In the genomic region with DNA sequence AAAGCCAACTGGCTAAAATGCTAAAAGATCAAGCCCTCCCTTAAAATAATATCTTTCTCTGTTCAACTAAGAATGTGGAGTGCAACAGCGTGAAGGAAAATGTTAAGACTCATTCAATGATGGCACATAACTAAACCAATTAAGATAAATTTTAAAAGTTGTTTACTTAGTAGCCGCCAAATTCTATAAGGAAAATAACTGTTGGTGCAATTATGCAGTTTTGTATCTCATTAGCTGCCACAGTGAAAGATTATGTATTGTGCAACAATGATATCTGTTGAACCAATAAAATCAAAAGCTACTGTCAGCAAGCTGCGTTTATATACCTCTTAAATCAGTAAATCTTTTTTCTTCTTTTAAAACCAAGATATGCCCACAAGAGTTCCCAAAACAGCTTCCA, we compare ENCODE assay signal across 19 cellular contexts. TPM values are rescaled to one million over a fixed set of nuclear protein-coding genes. Genes with fewer than 3 reads are reported as not detected.
DNase-seq lines count a peak whose midpoint lies in the region; ATAC-seq, FAIRE-seq and TF ChIP-seq lines count a peak whose summit lies in the region.
"Had no signal": no experiment of that assay in that cellular context is flagged by ENCODE, and none has a peak within 500 bp of the region (broad histone marks: within the 10 kb centered on the region; RNA-seq: fewer than 3 reads in every experiment).

No MANE protein-coding gene starts in this region.

- no peaks in the 10 kb centered on the region for H3K36me3 Mint-ChIP-seq in endothelial cell (ENCODE audit: low read depth, unreplicated experiment)

- peaks cover 55% of the 10 kb centered on the region for H3K4me1 Mint-ChIP-seq in endothelial cell (ENCODE audit: unreplicated experiment)

- no peaks in the 10 kb centered on the region for H3K9me1 ChIP-seq in K562 (ENCODE audit: control insufficient read depth, insufficient read depth, low read length)

- peaks cover 2% of the 10 kb centered on the region; the same call in 1 of the 2 replicates for H4K20me1 ChIP-seq in K562 (replicated peaks; ENCODE audit: control insufficient read depth, insufficient read depth, low read length)

- FAIRE-seq in GM12892 (lab: Jason Lieb, UNC) (peak; percentile 50), K562 (lab: Jason Lieb, UNC) (no peak)
- FAIRE-seq: G401.6 had no signal

- H3K79me2 ChIP-seq in K562 (ENCODE audit: control insufficient read depth, insufficient read depth, low read length): peaks cover 41% of the 10 kb centered on the region

- CTCF ChIA-PET in K562 (lab: Yijun Ruan, JAX; ENCODE audit: low intra/inter-chr PET ratio): no interaction called here

- H3K36me3 ChIP-seq in K562 (ENCODE audit: control insufficient read depth, insufficient read depth, low read length): no peaks in the 10 kb centered on the region

- H3K4me3 Mint-ChIP-seq in endothelial cell (ENCODE audit: unreplicated experiment): no peak overlapping the region
- H3K4me3 Mint-ChIP-seq: CD14-positive monocyte, GM23338 had no signal

- H3K4me1 ChIP-seq in K562 (replicated peaks in 1 of 2; ENCODE audit: control insufficient read depth in 2 of 2, insufficient read depth in 2 of 2, low read length in 2 of 2): peaks cover 0 to 13% of the 10 kb centered on the region in 2 experiments; a peak in 3 of 5 replicates

- intact Hi-C loops in K562 (cut with micrococcal nuclease): no loop called here

- H3K27me3 Mint-ChIP-seq in endothelial cell (ENCODE audit: unreplicated experiment): no peaks in the 10 kb centered on the region

- ATAC-seq in K562: no peak
- ATAC-seq: GM23338 had no signal

- peak; percentile 22 for DNase-seq in NCI-H1105 treated with DMSO at 0.1 percent for 48 hours (lab: John Stamatoyannopoulos, UW)
- DNase-seq in NCI-H1105 (lab: John Stamatoyannopoulos, UW): no peak
- DNase-seq in GM12892 (ENCODE audit: insufficient read length): no peak
- DNase-seq in K562 (ENCODE audit: extremely low read depth in 1 of 4, low spot score in 3 of 4): no peak
- DNase-seq in stimulated activated naive CD4-positive, alpha-beta T cell treated with Interleukin-2 at 50 U/mL for 16 hours (lab: John Stamatoyannopoulos, UW): no peak
- DNase-seq in endothelial cell (ENCODE audit: low spot score): no peak
- no peak for DNase-seq in DMS79 treated with DMSO at 0.1 percent for 48 hours (lab: John Stamatoyannopoulos, UW)
- DNase-seq: HCEC 1CT, NCI-H1092 treated with DMSO at 0.1 percent for 48 hours, NCI-H187, NCI-H2227 treated with DMSO at 0.1 percent for 48 hours, NCI-H510A treated with DMSO at 0.1 percent for 48 hours, OCI-M1, SHP77 had no signal

- no peaks in the 10 kb centered on the region for H3K27me3 ChIP-seq in K562 (ENCODE audit: control insufficient read depth in 2 of 2, insufficient read depth in 2 of 2, low read length in 2 of 2)
- H3K27me3 ChIP-seq in layer of hippocampus (ENCODE audit: control insufficient read depth, insufficient read depth, low read length): no peaks in the 10 kb centered on the region

- POLR2A ChIA-PET in K562 (lab: Yijun Ruan, JAX): interaction anchor here (0.7 to 0.8 kb wide), 2 partner anchors 20 to 563 kb away, joined by 3 read pairs; no protein-coding TSS in a partner anchor

- TF ChIP-seq CTCF in K562 (IDR thresholded peaks at IDR 0.05 in 2 of 3, conservative IDR thresholded peaks at IDR 0.05 in 1 of 3; ENCODE audit: insufficient read depth in 2 of 3, low read depth in 1 of 3, low read length in 3 of 3): no peak
- no peak for TF ChIP-seq CTCF in endothelial cell (IDR thresholded peaks at IDR 0.05; ENCODE audit: unreplicated experiment)

- TF ChIP-seq POLR2A in GM12892 (IDR thresholded peaks at IDR 0.05; ENCODE audit: low read depth, low read length) (no peak), K562 (conservative IDR thresholded peaks at IDR 0.05) (no peak)

- H3K4me2 ChIP-seq in K562 (ENCODE audit: insufficient read depth, low read length): no peak overlapping the region
- H3K4me2 ChIP-seq: GM23338 had no signal

- TF ChIP-seq EP300 in K562 (IDR thresholded peaks at IDR 0.05; ENCODE audit: low read length): no peak

- H3K9me3 ChIP-seq in K562 (replicated peaks; ENCODE audit: control insufficient read depth, insufficient read depth, low read depth, low read length): no peaks in the 10 kb centered on the region

- H3K4me3 ChIP-seq in K562: no peak overlapping the region
- H3K4me3 ChIP-seq: GM23338 had no signal

- 82% methylated on average over 3 of the region's 3 CpGs for WGBS in K562 (ENCODE audit: insufficient coverage, low coverage, missing lambda C conversion rate)

- H3K27ac ChIP-seq in K562 (ENCODE audit: extremely low read depth, low read depth, low read length): no peak overlapping the region
- peak overlapping the region; percentile 49 for H3K27ac ChIP-seq in layer of hippocampus (ENCODE audit: low read depth, low read length)
- H3K27ac ChIP-seq: 22Rv1 had no signal

- no peak for TF ChIP-seq RAD21 in K562 (CRISPR knock-in tag; conservative IDR thresholded peaks at IDR 0.05 in 1 of 2, IDR thresholded peaks at IDR 0.05 in 1 of 2)

- H3K27ac Mint-ChIP-seq in endothelial cell (ENCODE audit: unreplicated experiment): no peak overlapping the region

- H3K9me3 Mint-ChIP-seq in endothelial cell (ENCODE audit: unreplicated experiment): no peaks in the 10 kb centered on the region
- H3K9me3 Mint-ChIP-seq: GM23338 had no signal

- H2AFZ ChIP-seq in K562 (ENCODE audit: low read depth, low read length): no peak overlapping the region
- H2AFZ ChIP-seq: GM23338 had no signal

- BruUV-seq in K562 (replicated peaks; lab: Mats Ljungman, UMichigan): no TSS peak

- no peak overlapping the region for H3K9ac ChIP-seq in K562 (ENCODE audit: insufficient read depth in 1 of 2, low read depth in 2 of 2, low read length in 2 of 2)

- in situ Hi-C loops in K562 (cut with MboI): no loop called here

TF ChIP-seq in K562, 482 proteins besides CTCF, POLR2A, EP300 and RAD21:
- no peak for TF ChIP-seq SP2 (IDR thresholded peaks at IDR 0.05; ENCODE audit: extremely low read depth, low read depth, low read length, poor library complexity, severe bottlenecking)
- TF ChIP-seq ZBTB17 (CRISPR knock-in tag; IDR thresholded peaks at IDR 0.05): no peak
- no peak for TF ChIP-seq DIDO1 (tag; IDR thresholded peaks at IDR 0.05; ENCODE audit: low read depth)
- TF ChIP-seq ZBTB7A (IDR thresholded peaks at IDR 0.05; ENCODE audit: borderline replicate concordance, control insufficient read depth, low read depth, low read length): no peak
- no peak for TF ChIP-seq KHSRP (IDR thresholded peaks at IDR 0.05)
- no peak for TF ChIP-seq TCF3 (CRISPR knock-in tag; IDR thresholded peaks at IDR 0.05)
- no peak for TF ChIP-seq SOX6 (IDR thresholded peaks at IDR 0.05)
- no peak for TF ChIP-seq CAMTA2 (CRISPR knock-in tag; conservative IDR thresholded peaks at IDR 0.05)
- TF ChIP-seq, protein P1, sequence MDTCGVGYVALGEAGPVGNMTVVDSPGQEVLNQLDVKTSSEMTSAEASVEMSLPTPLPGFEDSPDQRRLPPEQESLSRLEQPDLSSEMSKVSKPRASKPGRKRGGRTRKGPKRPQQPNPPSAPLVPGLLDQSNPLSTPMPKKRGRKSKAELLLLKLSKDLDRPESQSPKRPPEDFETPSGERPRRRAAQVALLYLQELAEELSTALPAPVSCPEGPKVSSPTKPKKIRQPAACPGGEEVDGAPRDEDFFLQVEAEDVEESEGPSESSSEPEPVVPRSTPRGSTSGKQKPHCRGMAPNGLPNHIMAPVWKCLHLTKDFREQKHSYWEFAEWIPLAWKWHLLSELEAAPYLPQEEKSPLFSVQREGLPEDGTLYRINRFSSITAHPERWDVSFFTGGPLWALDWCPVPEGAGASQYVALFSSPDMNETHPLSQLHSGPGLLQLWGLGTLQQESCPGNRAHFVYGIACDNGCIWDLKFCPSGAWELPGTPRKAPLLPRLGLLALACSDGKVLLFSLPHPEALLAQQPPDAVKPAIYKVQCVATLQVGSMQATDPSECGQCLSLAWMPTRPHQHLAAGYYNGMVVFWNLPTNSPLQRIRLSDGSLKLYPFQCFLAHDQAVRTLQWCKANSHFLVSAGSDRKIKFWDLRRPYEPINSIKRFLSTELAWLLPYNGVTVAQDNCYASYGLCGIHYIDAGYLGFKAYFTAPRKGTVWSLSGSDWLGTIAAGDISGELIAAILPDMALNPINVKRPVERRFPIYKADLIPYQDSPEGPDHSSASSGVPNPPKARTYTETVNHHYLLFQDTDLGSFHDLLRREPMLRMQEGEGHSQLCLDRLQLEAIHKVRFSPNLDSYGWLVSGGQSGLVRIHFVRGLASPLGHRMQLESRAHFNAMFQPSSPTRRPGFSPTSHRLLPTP (IDR thresholded peaks at IDR 0.05; ENCODE audit: borderline replicate concordance, extremely low read depth, insufficient read length): no peak
- TF ChIP-seq CEBPG (CRISPR knock-in tag; IDR thresholded peaks at IDR 0.05): no peak
- TF ChIP-seq CEBPG (tag; conservative IDR thresholded peaks at IDR 0.05 in 1 of 2, IDR thresholded peaks at IDR 0.05 in 1 of 2): peak; percentile 62 to 73; a peak in 3 of 4 replicates
- no peak for TF ChIP-seq YBX1 (IDR thresholded peaks at IDR 0.05)
- no peak for TF ChIP-seq SAFB2 (IDR thresholded peaks at IDR 0.05; ENCODE audit: borderline replicate concordance, low read depth, low read length, severe bottlenecking)
- no peak for TF ChIP-seq RBM22 (IDR thresholded peaks at IDR 0.05; ENCODE audit: low read depth, low read length, poor library complexity, severe bottlenecking)
- no peak for TF ChIP-seq CBFA2T2 (conservative IDR thresholded peaks at IDR 0.05)
- peak; percentile 65 for TF ChIP-seq CEBPB (tag; IDR thresholded peaks at IDR 0.05)

RNA-seq across cellular contexts. Expression of a gene that starts 55.5 kb away (rescaled TPM):
- polyA plus RNA-seq in GM12892 (2012; ENCODE audit: missing spikeins): 17.6 TPM
- 63.2 and 103 TPM in 2 replicates for total RNA-seq in K562 (2011; cell fraction: chromatin; rRNA removed; ENCODE audit: low replicate concordance)
- 30.0 and 38.4 TPM in 2 replicates for total RNA-seq in K562 (2011; cell fraction: nucleolus; rRNA removed)
- 51.0 and 57.2 TPM in 2 replicates for total RNA-seq in K562 (2011; cell fraction: nucleoplasm; rRNA removed)
- total RNA-seq in K562 (2014; rRNA removed) (8.4 and 9.5 TPM in 2 replicates), K562 (2014; rRNA removed; fragmentation: Illumina TruSeq; extraction: Trizol) (10.7 and 10.8 TPM in 2 replicates), K562 (2015; rRNA removed; fragmentation: Illumina TruSeq; extraction: Trizol) (7.6 and 8.5 TPM in 2 replicates), K562 (2021) (16.7 and 21.6 TPM in 2 replicates), endothelial cell (ENCODE audit: unreplicated experiment) (29.4 TPM)
- polyA plus RNA-seq in K562 (2011; rRNA removed) (6.1 and 7.3 TPM in 2 replicates), K562 (2014; fragmentation: Illumina TruSeq; extraction: Trizol) (12.2 and 14.0 TPM in 2 replicates), K562 (2014; fragmentation: Nextera tagmentation; extraction: Ambion mirVana) (1 to 10 TPM; 1.6 to 1.8 TPM), K562 (2014; rRNA removed) (8.0 and 8.9 TPM in 2 replicates)
- polyA plus RNA-seq in K562 (2011; cell fraction: cytosol; rRNA removed): 4.2 and 4.4 TPM in 2 replicates
- 21.4 and 34.9 TPM in 2 replicates for polyA plus RNA-seq in K562 (2011; cell fraction: nucleus; rRNA removed)
- polyA plus RNA-seq in K562 (2012): 9.5 and 10.3 TPM in 2 replicates
- polyA minus RNA-seq in K562 (2011; rRNA and poly(A)+ RNA removed): 14.2 and 16.0 TPM in 2 replicates
- polyA minus RNA-seq in K562 (2011; cell fraction: cytosol; rRNA and poly(A)+ RNA removed): 6.6 and 9.6 TPM in 2 replicates
- polyA minus RNA-seq in K562 (2011; cell fraction: nucleus; rRNA and poly(A)+ RNA removed): 22.2 and 28.9 TPM in 2 replicates
